Comparison of ENCODE assay signal across 8 cellular contexts in genomic region chr19:12736854-12737665, GRCh38. TPM values are rescaled to one million over a fixed set of nuclear protein-coding genes. Genes with fewer than 3 reads are reported as not detected.
DNase-seq lines count a peak whose midpoint lies in the region; ATAC-seq and TF ChIP-seq lines count a peak whose summit lies in the region.

TSS of gene GET3 (plus strand) at chr19:12737497. CDS start at chr19:12737506, 9 bp downstream.

- CTCF ChIA-PET in naive thymus-derived CD4-positive, alpha-beta T cell (lab: Charles Lee), result no interaction called here

- no peaks in the 10 kb centered on the region for H3K9me3 ChIP-seq in KOPT-K1 (ENCODE audit: insufficient read depth, low read length, poor library complexity, severe bottlenecking)
- no peaks in the 10 kb centered on the region for H3K9me3 ChIP-seq in fibroblast of lung (ENCODE audit: control insufficient read depth, insufficient read depth, low read depth, low read length)
- no peaks in the 10 kb centered on the region for H3K9me3 ChIP-seq in naive thymus-derived CD4-positive, alpha-beta T cell (ENCODE audit: control insufficient read depth in 2 of 3, low read length in 3 of 3)

- H3K27me3 Mint-ChIP-seq in activated T-helper 17 cell treated with anti-CD3 and anti-CD28 coated beads, Interleukin-2, amount 50 U/mL, for 72 hours, result no peaks in the 10 kb centered on the region
- H3K27me3 Mint-ChIP-seq in naive thymus-derived CD4-positive, alpha-beta T cell, result no peaks in the 10 kb centered on the region
- no peaks in the 10 kb centered on the region for H3K27me3 Mint-ChIP-seq in stimulated activated naive B cell treated with anti-CD40 and anti-IgM and Interleukin-4, amounts not matched to agents 10 μg/mL and 1 μg/mL and 100 μg/mL, for 72 hours

- intact Hi-C loops in naive thymus-derived CD4-positive, alpha-beta T cell (cut with micrococcal nuclease), result loop anchor here (1.0 to 2.0 kb wide), 10 partner anchors 38 to 1900 kb away; partner anchors contain the start of genes CALR (in 2 of the 2), FBXW9 (in 2 of the 2), RNASEH2A (in 2 of the 2) and DHPS (in 1 of the 2)

- H3K36me3 ChIP-seq in KOPT-K1 (ENCODE audit: insufficient read depth, low read length), result peaks cover 23% of the 10 kb centered on the region
- no peaks in the 10 kb centered on the region for H3K36me3 ChIP-seq in fibroblast of lung (ENCODE audit: control insufficient read depth, insufficient read depth, low read length)
- H3K36me3 ChIP-seq in naive thymus-derived CD4-positive, alpha-beta T cell (ENCODE audit: control insufficient read depth in 2 of 3, insufficient read depth in 3 of 3, low read length in 3 of 3), result peaks cover 0 to 26% (median 0%) of the 10 kb centered on the region in 3 experiments

- H3K4me1 Mint-ChIP-seq in activated T-helper 17 cell treated with anti-CD3 and anti-CD28 coated beads, Interleukin-2, amount 50 U/mL, for 72 hours, result peaks cover 13% of the 10 kb centered on the region
- H3K4me1 Mint-ChIP-seq in naive thymus-derived CD4-positive, alpha-beta T cell, result peaks cover 31 to 44% (median 39%) of the 10 kb centered on the region in 7 donors
- peaks cover 35 to 43% of the 10 kb centered on the region in 2 donors for H3K4me1 Mint-ChIP-seq in stimulated activated naive B cell treated with anti-CD40 and anti-IgM and Interleukin-4, amounts not matched to agents 10 μg/mL and 1 μg/mL and 100 μg/mL, for 72 hours

- H3K4me3 ChIP-seq in fibroblast of lung (replicated peaks in 1 of 4; ENCODE audit: control extremely low read depth in 1 of 4, insufficient read depth in 1 of 4, low read depth in 3 of 4, low read length in 4 of 4), result peak within 1 kb of the TSS; percentile 72 to 87 (median 84)
- peak within 1 kb of the TSS; percentile 76 for H3K4me3 ChIP-seq in naive thymus-derived CD4-positive, alpha-beta T cell (ENCODE audit: low read length)

- H3K27me3 ChIP-seq in fibroblast of lung (ENCODE audit: control insufficient read depth, insufficient read depth, low read length), result no peaks in the 10 kb centered on the region
- no peaks in the 10 kb centered on the region for H3K27me3 ChIP-seq in naive thymus-derived CD4-positive, alpha-beta T cell (ENCODE audit: control insufficient read depth in 2 of 2, insufficient read depth in 2 of 2, low read length in 2 of 2)

- peaks cover 39% of the 10 kb centered on the region for H3K79me2 ChIP-seq in fibroblast of lung (ENCODE audit: control insufficient read depth, insufficient read depth, low read length)

- peak within 1 kb of the TSS; percentile 89 for H3K4me3 Mint-ChIP-seq in activated T-helper 17 cell treated with anti-CD3 and anti-CD28 coated beads, Interleukin-2, amount 50 U/mL, for 72 hours
- H3K4me3 Mint-ChIP-seq in naive thymus-derived CD4-positive, alpha-beta T cell, result peak within 1 kb of the TSS; percentile 96 to 100 (median 99)
- H3K4me3 Mint-ChIP-seq in stimulated activated naive B cell treated with anti-CD40 and anti-IgM and Interleukin-4, amounts not matched to agents 10 μg/mL and 1 μg/mL and 100 μg/mL, for 72 hours, result peak within 1 kb of the TSS; percentile 99 to 100

- ATAC-seq in GM21786 (IDR thresholded peaks at IDR 0.05; ENCODE audit: unreplicated experiment), result peak; percentile 85
- peak; percentile 89 for ATAC-seq in activated T-helper 17 cell treated with anti-CD3 and anti-CD28 coated beads, Interleukin-2, amount 50 U/mL, for 72 hours (replicated peaks)
- ATAC-seq in naive thymus-derived CD4-positive, alpha-beta T cell, result peak; percentile 85
- ATAC-seq in stimulated activated naive B cell treated with anti-CD40 and anti-IgM and Interleukin-4, amounts not matched to agents 10 μg/mL and 1 μg/mL and 100 μg/mL, for 72 hours (replicated peaks), result peak; percentile 89 to 92

- DNase-seq in DMS79 treated with DMSO at 0.1 percent for 48 hours (lab: John Stamatoyannopoulos, UW) (peak; percentile 100), RPMI7951 (ENCODE audit: low read depth) (peak; percentile 100), fibroblast of lung (ENCODE audit: low read depth in 2 of 2) (peak; percentile 100)
- DNase-seq in naive thymus-derived CD4-positive, alpha-beta T cell, result peak; percentile 53 to 92 (median 86)
- peak; percentile 83 for DNase-seq in stimulated activated naive B cell treated with anti-CD40 and anti-IgM and Interleukin-4, amounts not matched to agents 10 μg/mL and 1 μg/mL and 100 μg/mL, for 72 hours

- peak within 1 kb of the TSS; percentile 75 for H3K9ac ChIP-seq in fibroblast of lung (ENCODE audit: insufficient read depth, low read length)

- H3K36me3 Mint-ChIP-seq in activated T-helper 17 cell treated with anti-CD3 and anti-CD28 coated beads, Interleukin-2, amount 50 U/mL, for 72 hours (ENCODE audit: low read depth), result peaks cover 66% of the 10 kb centered on the region
- peaks cover 3 to 14% (median 7%) of the 10 kb centered on the region in 5 donors for H3K36me3 Mint-ChIP-seq in naive thymus-derived CD4-positive, alpha-beta T cell
- peaks cover 34 to 36% of the 10 kb centered on the region in 2 donors for H3K36me3 Mint-ChIP-seq in stimulated activated naive B cell treated with anti-CD40 and anti-IgM and Interleukin-4, amounts not matched to agents 10 μg/mL and 1 μg/mL and 100 μg/mL, for 72 hours

- H3K9me3 Mint-ChIP-seq in activated T-helper 17 cell treated with anti-CD3 and anti-CD28 coated beads, Interleukin-2, amount 50 U/mL, for 72 hours, result no peaks in the 10 kb centered on the region
- peaks cover 0 to 1% (median 0%) of the 10 kb centered on the region in 11 donors for H3K9me3 Mint-ChIP-seq in naive thymus-derived CD4-positive, alpha-beta T cell
- no peaks in the 10 kb centered on the region for H3K9me3 Mint-ChIP-seq in stimulated activated naive B cell treated with anti-CD40 and anti-IgM and Interleukin-4, amounts not matched to agents 10 μg/mL and 1 μg/mL and 100 μg/mL, for 72 hours

- no peak for TF ChIP-seq CTCF in fibroblast of lung (conservative IDR thresholded peaks at IDR 0.05 in 1 of 2, IDR thresholded peaks at IDR 0.05 in 1 of 2; ENCODE audit: low read depth in 1 of 2, low read length in 2 of 2)

- POLR2A ChIA-PET in naive thymus-derived CD4-positive, alpha-beta T cell (lab: Charles Lee), result interaction anchor here (0.5 to 8.5 kb wide), 16 partner anchors 10 to 227 kb away, joined by 3 to 129 read pairs (median 4); partner anchors contain the start of genes DHPS, GADD45GIP1, JUNB and KLF1

- peak within 1 kb of the TSS; percentile 96 for H3K27ac Mint-ChIP-seq in activated T-helper 17 cell treated with anti-CD3 and anti-CD28 coated beads, Interleukin-2, amount 50 U/mL, for 72 hours
- H3K27ac Mint-ChIP-seq in naive thymus-derived CD4-positive, alpha-beta T cell, result peak within 1 kb of the TSS; percentile 90 to 99 (median 97)
- H3K27ac Mint-ChIP-seq in stimulated activated naive B cell treated with anti-CD40 and anti-IgM and Interleukin-4, amounts not matched to agents 10 μg/mL and 1 μg/mL and 100 μg/mL, for 72 hours, result peak within 1 kb of the TSS; percentile 99

- H3K27ac ChIP-seq in KOPT-K1 (ENCODE audit: low read depth, low read length, poor library complexity, severe bottlenecking) (peak within 1 kb of the TSS; percentile 74), fibroblast of lung (ENCODE audit: insufficient read depth, low read length) (peak within 1 kb of the TSS; percentile 93)
- peak within 1 kb of the TSS; percentile 93 for H3K27ac ChIP-seq in naive thymus-derived CD4-positive, alpha-beta T cell (ENCODE audit: low read depth, low read length)

- peaks cover 13% of the 10 kb centered on the region for H3K4me1 ChIP-seq in fibroblast of lung (ENCODE audit: control insufficient read depth, extremely low read depth, insufficient read depth, low read length)
- peaks cover 28 to 32% of the 10 kb centered on the region in 2 donors for H3K4me1 ChIP-seq in naive thymus-derived CD4-positive, alpha-beta T cell (ENCODE audit: control insufficient read depth in 2 of 2, insufficient read depth in 2 of 2, low read length in 2 of 2)

- H4K20me1 ChIP-seq in fibroblast of lung (ENCODE audit: control insufficient read depth, extremely low read depth, insufficient read depth, low read length), result no peaks in the 10 kb centered on the region

- peak within 1 kb of the TSS; percentile 87 for H3K4me2 ChIP-seq in fibroblast of lung (ENCODE audit: extremely low read depth, insufficient read depth, low read length)

- peak within 1 kb of the TSS; percentile 81 for H2AFZ ChIP-seq in fibroblast of lung (ENCODE audit: low read length)

RNA-seq across cellular contexts. Expression of gene GET3, which starts in this region (rescaled TPM):
- 115 and 127 TPM in 2 replicates for total RNA-seq in RPMI7951 (2014; rRNA removed; shearing (Covaris generic))
- total RNA-seq in activated T-helper 17 cell treated with anti-CD3 and anti-CD28 coated beads, Interleukin-2, amount 50 U/mL, for 72 hours, result 10 to 100 TPM; 37.7 to 66.6 TPM
- total RNA-seq in fibroblast of lung, result 94.1 and 95.3 TPM in 2 replicates
- 123 and 208 TPM in 2 replicates for polyA plus RNA-seq in fibroblast of lung
- 98.9 and 166 TPM in 2 replicates for polyA plus RNA-seq in fibroblast of lung (2012)
- 114 and 176 TPM in 2 replicates for polyA minus RNA-seq in fibroblast of lung (ENCODE audit: low replicate concordance)
- total RNA-seq in naive thymus-derived CD4-positive, alpha-beta T cell, result 10 to 100 TPM; 22.6 to 60.3 (median 27.0) TPM
- polyA plus RNA-seq in naive thymus-derived CD4-positive, alpha-beta T cell, result 10 to 100 TPM; 47.1 to 50.4 TPM

Comparison
In these comparisons a context has a peak if more than half of its experiments do, and no peak if none do; other contexts are left out.
1. Peak in every context shown above with its lines: DNase-seq, ATAC-seq, H3K4me3 ChIP-seq and H3K27ac ChIP-seq.